In genomic region chr11:94544832-94545640, GRCh38 we compare ENCODE assay signal across 8 cellular contexts. TPM values are rescaled to one million over a fixed set of nuclear protein-coding genes. Genes with fewer than 3 reads are reported as not detected.
DNase-seq lines count a peak whose midpoint lies in the region; ATAC-seq and TF ChIP-seq lines count a peak whose summit lies in the region.

No MANE protein-coding gene starts in this region.

- H3K9me3 Mint-ChIP-seq in CD4-positive, CD25-positive, alpha-beta regulatory T cell = no peaks in the 10 kb centered on the region

- H3K4me3 ChIP-seq in CD4-positive, CD25-positive, alpha-beta regulatory T cell (ENCODE audit: low read depth, low read length) = no peak overlapping the region
- H3K4me3 ChIP-seq in NB4 (ENCODE audit: low read depth, low read length) (peak overlapping the region; percentile 95), duodenal mucosa (ENCODE audit: low read depth in 1 of 2, low read length in 2 of 2) (peak overlapping the region; percentile 71), mononuclear cell (ENCODE audit: low read length) (peak overlapping the region; percentile 64), uterus (peak overlapping the region; percentile 57 to 69)

- peaks cover 9% of the 10 kb centered on the region for H3K27me3 Mint-ChIP-seq in CD4-positive, CD25-positive, alpha-beta regulatory T cell

- H3K9ac ChIP-seq in duodenal mucosa (ENCODE audit: low read depth in 1 of 2, low read length in 2 of 2) = peak overlapping the region; percentile 69 to 84

- TF ChIP-seq POLR2A in NB4 (IDR thresholded peaks at IDR 0.05; ENCODE audit: extremely low read depth, insufficient read length) = no peak
- no peak for TF ChIP-seq POLR2A in uterus (IDR thresholded peaks at IDR 0.05)

- H3K27me3 ChIP-seq in CD4-positive, CD25-positive, alpha-beta regulatory T cell (ENCODE audit: control insufficient read depth, insufficient read depth, low read length) = no peaks in the 10 kb centered on the region
- H3K27me3 ChIP-seq in duodenal mucosa (ENCODE audit: control insufficient read depth in 1 of 2, insufficient read depth in 2 of 2, low read length in 2 of 2) (no peaks in the 10 kb centered on the region), mononuclear cell (ENCODE audit: insufficient read depth, low read length) (no peaks in the 10 kb centered on the region), uterus (no peaks in the 10 kb centered on the region)

- intact Hi-C loops in uterus (cut with DNase I; ENCODE audit: low total_unique reads) = no loop called here

- H3K4me3 Mint-ChIP-seq in CD4-positive, CD25-positive, alpha-beta regulatory T cell = peak overlapping the region; percentile 77 to 90 (median 85)

- H3K27ac ChIP-seq in CD4-positive, CD25-positive, alpha-beta regulatory T cell (ENCODE audit: insufficient read depth, low read length, poor library complexity, severe bottlenecking) = no peak overlapping the region
- H3K27ac ChIP-seq in duodenal mucosa (ENCODE audit: low read depth, low read length) (peak overlapping the region; percentile 98), uterus (peak overlapping the region; percentile 97)

- peak overlapping the region; percentile 73 to 94 (median 75) for H3K27ac Mint-ChIP-seq in CD4-positive, CD25-positive, alpha-beta regulatory T cell

- no peaks in the 10 kb centered on the region for H3K36me3 ChIP-seq in CD4-positive, CD25-positive, alpha-beta regulatory T cell (ENCODE audit: control insufficient read depth, insufficient read depth, low read length)
- H3K36me3 ChIP-seq in duodenal mucosa (ENCODE audit: control insufficient read depth in 1 of 2, insufficient read depth in 2 of 2, low read length in 2 of 2) (peaks cover 0 to 4% of the 10 kb centered on the region in 2 donors), uterus (no peaks in the 10 kb centered on the region)

- peaks cover 40% of the 10 kb centered on the region for H3K4me1 ChIP-seq in CD4-positive, CD25-positive, alpha-beta regulatory T cell (ENCODE audit: control insufficient read depth, insufficient read depth, low read length, poor library complexity, severe bottlenecking)
- H3K4me1 ChIP-seq in duodenal mucosa (ENCODE audit: control insufficient read depth in 1 of 2, insufficient read depth in 2 of 2, low read length in 2 of 2) = peaks cover 19 to 36% of the 10 kb centered on the region in 2 donors
- H3K4me1 ChIP-seq in mononuclear cell (ENCODE audit: insufficient read depth, low read length) = peaks cover 60% of the 10 kb centered on the region
- peaks cover 5 to 15% of the 10 kb centered on the region in 2 donors for H3K4me1 ChIP-seq in uterus

- peaks cover 26 to 56% (median 41%) of the 10 kb centered on the region in 4 donors for H3K4me1 Mint-ChIP-seq in CD4-positive, CD25-positive, alpha-beta regulatory T cell

- no peaks in the 10 kb centered on the region for H3K9me3 ChIP-seq in CD4-positive, CD25-positive, alpha-beta regulatory T cell (ENCODE audit: control insufficient read depth in 2 of 2, low read length in 2 of 2)
- no peaks in the 10 kb centered on the region for H3K9me3 ChIP-seq in duodenal mucosa (ENCODE audit: control insufficient read depth in 1 of 2, low read length in 2 of 2)
- no peaks in the 10 kb centered on the region for H3K9me3 ChIP-seq in mononuclear cell (ENCODE audit: low read depth, low read length)
- no peaks in the 10 kb centered on the region for H3K9me3 ChIP-seq in uterus

- H3K36me3 Mint-ChIP-seq in CD4-positive, CD25-positive, alpha-beta regulatory T cell = peaks cover 3% of the 10 kb centered on the region

- ATAC-seq in CD4-positive, CD25-positive, alpha-beta regulatory T cell (ENCODE audit: low read depth in 2 of 2) = no peak
- ATAC-seq in GM21526 (IDR thresholded peaks at IDR 0.05; ENCODE audit: low FRiP score, unreplicated experiment) = no peak
- no peak for ATAC-seq in GM19463 (IDR thresholded peaks at IDR 0.05; ENCODE audit: unreplicated experiment)

- no peak for DNase-seq in CD4-positive, CD25-positive, alpha-beta regulatory T cell
- DNase-seq in NB4 (ENCODE audit: low read depth) = peak; percentile 72
- no peak for DNase-seq in uterus
- no peak for DNase-seq in NCI-H69 (lab: John Stamatoyannopoulos, UW)

- TF ChIP-seq CTCF in NB4 (IDR thresholded peaks at IDR 0.05; ENCODE audit: low read depth, low read length) (no peak), uterus (IDR thresholded peaks at IDR 0.05) (no peak)

RNA-seq across cellular contexts. Expression of gene FUT4, which starts 1.3 kb away (rescaled TPM):
- total RNA-seq in CD4-positive, CD25-positive, alpha-beta regulatory T cell = 5.1 TPM
- polyA plus RNA-seq in CD4-positive, CD25-positive, alpha-beta regulatory T cell = 1 to 10 TPM; 1.7 to 2.3 (median 2.1) TPM
- total RNA-seq in mononuclear cell (16.2 TPM), uterus (10 to 100 TPM in 2 of 4 donors, 1 to 10 TPM in 2; 2.6 to 15.2 (median 9.2) TPM)

RNA-seq across cellular contexts. Expression of gene PIWIL4, which starts 22.1 kb away (rescaled TPM):
- 1.3 TPM for total RNA-seq in CD4-positive, CD25-positive, alpha-beta regulatory T cell
- polyA plus RNA-seq in CD4-positive, CD25-positive, alpha-beta regulatory T cell = 1 to 10 TPM in 2 of 4 donors, under 1 TPM in 2; 0.18 to 1.3 (median 1.0) TPM
- total RNA-seq in mononuclear cell (5.2 TPM), uterus (1 to 10 TPM; 5.1 to 9.0 (median 6.8) TPM)

RNA-seq across cellular contexts. Expression of gene C11orf97, which starts 32.8 kb away (rescaled TPM):
- total RNA-seq in CD4-positive, CD25-positive, alpha-beta regulatory T cell = not detected
- not detected for polyA plus RNA-seq in CD4-positive, CD25-positive, alpha-beta regulatory T cell
- not detected for total RNA-seq in mononuclear cell
- not detected for total RNA-seq in uterus

RNA-seq across cellular contexts. Expression of gene ANKRD49, which starts 51.3 kb away (rescaled TPM):
- total RNA-seq in CD4-positive, CD25-positive, alpha-beta regulatory T cell = 37.9 TPM
- polyA plus RNA-seq in CD4-positive, CD25-positive, alpha-beta regulatory T cell = 10 to 100 TPM; 34.0 to 38.6 (median 36.4) TPM
- total RNA-seq in mononuclear cell (96.1 TPM), uterus (10 to 100 TPM; 21.3 to 55.6 (median 26.6) TPM)

RNA-seq across cellular contexts. Expression of gene MRE11, which starts 51.4 kb away (rescaled TPM):
- total RNA-seq in CD4-positive, CD25-positive, alpha-beta regulatory T cell = 26.5 TPM
- 10 to 100 TPM; 12.8 to 18.1 (median 14.5) TPM for polyA plus RNA-seq in CD4-positive, CD25-positive, alpha-beta regulatory T cell
- total RNA-seq in mononuclear cell = 13.4 TPM
- 10 to 100 TPM in 2 of 4 donors, 1 to 10 TPM in 2; 5.9 to 45.8 (median 16.9) TPM for total RNA-seq in uterus
